1 cellular context compared by ENCODE assay signal in the genomic region with DNA sequence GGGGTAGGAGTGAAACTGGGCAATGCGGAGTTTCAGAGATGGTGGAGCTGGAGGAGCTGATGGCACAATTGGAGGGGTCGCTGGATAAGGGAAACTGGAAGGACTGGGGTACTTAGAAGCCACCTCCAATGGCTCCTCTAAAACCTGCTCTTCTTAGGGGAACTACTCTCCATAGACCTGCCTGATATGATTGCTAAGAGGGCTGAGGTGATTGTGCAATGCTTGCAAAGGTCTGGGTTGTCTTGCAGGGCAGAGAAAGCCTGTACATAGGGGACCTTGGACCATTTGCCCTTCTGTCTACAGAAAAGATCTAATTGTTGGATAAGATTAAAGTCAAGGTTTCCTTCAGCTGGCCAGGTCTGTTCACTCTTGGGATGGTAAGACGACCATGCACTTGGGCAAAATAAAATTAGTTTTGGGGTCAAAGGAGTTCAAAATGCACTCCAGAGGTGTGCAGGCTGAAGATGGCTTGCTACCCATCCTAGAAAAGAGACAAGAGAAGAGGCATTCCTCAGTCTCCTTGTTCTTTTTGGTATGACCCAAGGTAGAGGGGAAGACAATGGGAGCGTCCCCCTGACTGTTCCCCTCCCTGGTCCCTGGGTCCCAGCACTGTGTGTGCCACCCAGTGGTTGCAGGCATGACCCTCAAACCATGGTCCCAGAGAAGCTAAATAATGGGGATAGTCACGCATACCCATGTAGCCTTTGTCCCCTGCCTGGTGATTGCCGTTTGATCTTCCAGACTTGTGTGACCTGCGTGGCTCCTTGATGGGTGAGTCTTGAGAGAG.
TF ChIP-seq lines count a peak whose summit lies in the region.

No MANE protein-coding gene starts in this region.

TF ChIP-seq in HepG2, 621 proteins besides CTCF, POLR2A, EP300 and RAD21 (continued from another document):
- TF ChIP-seq JUND (CRISPR knock-in tag; IDR thresholded peaks at IDR 0.05) = no peak
- no peak for TF ChIP-seq MEF2D (CRISPR knock-in tag; IDR thresholded peaks at IDR 0.05)
- peak; percentile 93 for TF ChIP-seq CEBPB (IDR thresholded peaks at IDR 0.05; ENCODE audit: borderline replicate concordance, low read depth, low read length)
TF ChIP-seq in HepG2: peak in this region for 2.
